In genomic region chr11:64185323-64186204, GRCh38 we compare ENCODE assay signal across 1 cellular context.
TF ChIP-seq lines count a peak whose summit lies in the region.

Gene STIP1, plus strand, starts transcription at chr11:64186171. Its CDS starts 91 bp downstream, at chr11:64186262.

TF ChIP-seq in HepG2, 621 proteins besides CTCF, POLR2A, EP300 and RAD21 (continued from another document and continues in another):
- TF ChIP-seq ZBTB34 (CRISPR knock-in tag; IDR thresholded peaks at IDR 0.05) (peak; percentile 92), FOXP4 (CRISPR knock-in tag; IDR thresholded peaks at IDR 0.05) (peak; percentile 19; the same call in 1 of the 2 replicates), ZBTB40 (IDR thresholded peaks at IDR 0.05) (no peak), ZBTB40 (CRISPR knock-in tag; IDR thresholded peaks at IDR 0.05) (peak; percentile 93; the same call in 1 of the 2 replicates), MLX (CRISPR knock-in tag; IDR thresholded peaks at IDR 0.05) (peak; percentile 48; the same call in 1 of the 2 replicates), TSC22D2 (CRISPR knock-in tag; IDR thresholded peaks at IDR 0.05; ENCODE audit: borderline replicate concordance) (peak; percentile 89), ZNF619 (CRISPR knock-in tag; IDR thresholded peaks at IDR 0.05) (peak; percentile 99), CBFB (CRISPR knock-in tag; IDR thresholded peaks at IDR 0.05) (peak; percentile 78), ZNF616 (CRISPR knock-in tag; IDR thresholded peaks at IDR 0.05; ENCODE audit: low read depth) (peak; percentile 97), ZNF703 (CRISPR knock-in tag; IDR thresholded peaks at IDR 0.05; ENCODE audit: borderline replicate concordance) (peak; percentile 98), TAF15 (IDR thresholded peaks at IDR 0.05; ENCODE audit: low read depth, low read length, poor library complexity, severe bottlenecking) (peak; percentile 31), ZNF781 (CRISPR knock-in tag; IDR thresholded peaks at IDR 0.05; ENCODE audit: borderline replicate concordance, not compliant biosample characterization) (peak; percentile 91), ZNF496 (CRISPR knock-in tag; IDR thresholded peaks at IDR 0.05; ENCODE audit: insufficient replicate concordance) (peak; percentile 19), ZNF768 (CRISPR knock-in tag; IDR thresholded peaks at IDR 0.05) (peak; percentile 79), KDM1A (CRISPR knock-in tag; IDR thresholded peaks at IDR 0.05) (peak; percentile 45; the same call in 1 of the 2 replicates), ZMYM3 (CRISPR knock-in tag; IDR thresholded peaks at IDR 0.05) (peak; percentile 33; the same call in 1 of the 2 replicates), TMF1 (CRISPR knock-in tag; IDR thresholded peaks at IDR 0.05; ENCODE audit: low read depth) (peak; percentile 99), MIXL1 (CRISPR knock-in tag; IDR thresholded peaks at IDR 0.05) (no peak), ZNF720 (CRISPR knock-in tag; IDR thresholded peaks at IDR 0.05) (no peak), SATB2 (CRISPR knock-in tag; IDR thresholded peaks at IDR 0.05) (peak; percentile 86), NR0B2 (CRISPR knock-in tag; IDR thresholded peaks at IDR 0.05) (peak; percentile 98), MTA1 (CRISPR knock-in tag; IDR thresholded peaks at IDR 0.05; ENCODE audit: borderline replicate concordance) (peak; percentile 79; the same call in 1 of the 2 replicates), GATA4 (IDR thresholded peaks at IDR 0.05; ENCODE audit: borderline replicate concordance, low read depth) (peak; percentile 77), ZNF878 (CRISPR knock-in tag; IDR thresholded peaks at IDR 0.05) (peak; percentile 77; the same call in 1 of the 2 replicates), MED1 (CRISPR knock-in tag; IDR thresholded peaks at IDR 0.05) (peak; percentile 78), STAG1 (CRISPR knock-in tag; IDR thresholded peaks at IDR 0.05) (no peak), LRRFIP1 (CRISPR knock-in tag; conservative IDR thresholded peaks at IDR 0.05) (no peak), ZNF598 (CRISPR knock-in tag; IDR thresholded peaks at IDR 0.05; ENCODE audit: borderline replicate concordance) (peak; percentile 96; the same call in 1 of the 2 replicates), ZNF772 (CRISPR knock-in tag; IDR thresholded peaks at IDR 0.05) (peak; percentile 93), ZNF800 (CRISPR knock-in tag; IDR thresholded peaks at IDR 0.05) (peak; percentile 44; the same call in 1 of the 2 replicates), SOX13 (IDR thresholded peaks at IDR 0.05) (no peak), SOX13 (CRISPR knock-in tag; conservative IDR thresholded peaks at IDR 0.05 in 1 of 2, IDR thresholded peaks at IDR 0.05 in 1 of 2) (peak in 1 of 2 experiments; percentile 52; a peak in 2 of 4 replicates), KMT2B (CRISPR knock-in tag; IDR thresholded peaks at IDR 0.05) (peak; percentile 84), ARID4A (CRISPR knock-in tag; IDR thresholded peaks at IDR 0.05; ENCODE audit: borderline replicate concordance) (peak; percentile 96), ZNF615 (CRISPR knock-in tag; IDR thresholded peaks at IDR 0.05; ENCODE audit: borderline replicate concordance) (peak; percentile 90), ZNF782 (CRISPR knock-in tag; IDR thresholded peaks at IDR 0.05; ENCODE audit: borderline replicate concordance) (peak; percentile 98)
